In genomic region chr10:73061743-73062142, GRCh38 we compare ENCODE assay signal across 12 cellular contexts. TPM values are rescaled to one million over a fixed set of nuclear protein-coding genes. Genes with fewer than 3 reads are reported as not detected.
A peak's percentile ranks its signal among the peaks of the same experiment; 100 is the strongest.
DNase-seq lines count a peak whose midpoint lies in the region; ATAC-seq, FAIRE-seq and TF ChIP-seq lines count a peak whose summit lies in the region.
"Had no signal": no experiment of that assay in that cellular context is flagged by ENCODE, and none has a peak within 500 bp of the region (broad histone marks: within the 10 kb centered on the region; RNA-seq: fewer than 3 reads in every experiment).

No MANE protein-coding gene starts in this region.

- H3K36me3 ChIP-seq in left ventricle myocardium inferior, result peaks cover 62% of the 10 kb centered on the region
- peaks cover 21% of the 10 kb centered on the region for H3K36me3 ChIP-seq in right atrium auricular region
- H3K36me3 ChIP-seq in HepG2 (replicated peaks in 1 of 2; ENCODE audit: control insufficient read depth in 1 of 2, insufficient read depth in 2 of 2, low read length in 2 of 2), result peaks cover 11 to 52% of the 10 kb centered on the region in 2 experiments

- in situ Hi-C loops in HepG2 (cut with HindIII; ENCODE audit: extremely low pct_ligation_motif_present, low pct_unique_long_range_greater_than_20kb), result no loop called here

- no TSS peak for BruUV-seq in HepG2 (replicated peaks; lab: Mats Ljungman, UMichigan)

- H3K27ac Mint-ChIP-seq in activated naive CD8-positive, alpha-beta T cell treated with anti-CD3 and anti-CD28 coated beads, Interleukin-2, amount 50 U/mL, for 24 hours, result peak overlapping the region; percentile 55
- no peak overlapping the region for H3K27ac Mint-ChIP-seq in activated naive CD8-positive, alpha-beta T cell treated with anti-CD3 and anti-CD28 coated beads for 36 hours
- H3K27ac Mint-ChIP-seq: CD14-positive monocyte; CD8-positive, alpha-beta T cell had no signal

- H3K36me3 Mint-ChIP-seq in activated naive CD8-positive, alpha-beta T cell treated with anti-CD3 and anti-CD28 coated beads, Interleukin-2, amount 50 U/mL, for 24 hours (ENCODE audit: low read depth), result peaks cover 46% of the 10 kb centered on the region
- peaks cover 23% of the 10 kb centered on the region for H3K36me3 Mint-ChIP-seq in activated naive CD8-positive, alpha-beta T cell treated with anti-CD3 and anti-CD28 coated beads for 36 hours

- ATAC-seq in activated naive CD8-positive, alpha-beta T cell treated with anti-CD3 and anti-CD28 coated beads, Interleukin-2, amount 50 U/mL, for 24 hours, result no peak
- no peak; the same call in 2 of the 3 replicates for ATAC-seq in HepG2
- ATAC-seq: CD8-positive, alpha-beta T cell had no signal

- peaks cover 24% of the 10 kb centered on the region for H4K20me1 ChIP-seq in HepG2 (ENCODE audit: insufficient read depth, low read length)

- H3K4me3 Mint-ChIP-seq in activated naive CD8-positive, alpha-beta T cell treated with anti-CD3 and anti-CD28 coated beads, Interleukin-2, amount 50 U/mL, for 24 hours, result no peak overlapping the region
- H3K4me3 Mint-ChIP-seq in activated naive CD8-positive, alpha-beta T cell treated with anti-CD3 and anti-CD28 coated beads for 36 hours, result no peak overlapping the region
- H3K4me3 Mint-ChIP-seq: CD14-positive monocyte; CD8-positive, alpha-beta T cell had no signal

- no peak overlapping the region for H2AFZ ChIP-seq in HepG2 (ENCODE audit: low read length)
- H2AFZ ChIP-seq: GM23248 had no signal

- H3K4me1 ChIP-seq in left ventricle myocardium inferior, result peaks cover 29% of the 10 kb centered on the region
- H3K4me1 ChIP-seq in right atrium auricular region, result no peaks in the 10 kb centered on the region
- peaks cover 19% of the 10 kb centered on the region; the same call in 1 of the 2 replicates for H3K4me1 ChIP-seq in HepG2 (ENCODE audit: insufficient read depth, low read length)

- no peaks in the 10 kb centered on the region for H3K27me3 Mint-ChIP-seq in activated naive CD8-positive, alpha-beta T cell treated with anti-CD3 and anti-CD28 coated beads, Interleukin-2, amount 50 U/mL, for 24 hours
- H3K27me3 Mint-ChIP-seq in activated naive CD8-positive, alpha-beta T cell treated with anti-CD3 and anti-CD28 coated beads for 36 hours, result no peaks in the 10 kb centered on the region

- TF ChIP-seq POLR2A in HepG2 (IDR thresholded peaks at IDR 0.05; ENCODE audit: insufficient read depth in 1 of 2, low read depth in 2 of 2, low read length in 2 of 2), result no peak

- H3K9me3 ChIP-seq in left ventricle myocardium inferior (replicated peaks) (no peaks in the 10 kb centered on the region), right atrium auricular region (no peaks in the 10 kb centered on the region), HepG2 (ENCODE audit: low read length) (no peaks in the 10 kb centered on the region)

- TF ChIP-seq CTCF in left ventricle myocardium inferior (IDR thresholded peaks at IDR 0.05; ENCODE audit: borderline replicate concordance), result no peak
- no peak for TF ChIP-seq CTCF in right atrium auricular region (IDR thresholded peaks at IDR 0.05)
- TF ChIP-seq CTCF in HepG2 (CRISPR knock-in tag; IDR thresholded peaks at IDR 0.05), result no peak

- intact Hi-C loops in left ventricle myocardium inferior (cut with micrococcal nuclease) (no loop called here), HepG2 (cut with micrococcal nuclease; ENCODE audit: unreplicated experiment) (loop anchor here (10.0 kb wide), 1 partner anchor 687 kb away; no protein-coding TSS in a partner anchor)

- H3K9ac ChIP-seq in HepG2 (ENCODE audit: insufficient read depth, low read depth, low read length), result no peak overlapping the region
- H3K9ac ChIP-seq: GM23248 had no signal

- H3K27me3 ChIP-seq in left ventricle myocardium inferior (ENCODE audit: low read depth), result no peaks in the 10 kb centered on the region
- H3K27me3 ChIP-seq in right atrium auricular region, result no peaks in the 10 kb centered on the region
- no peaks in the 10 kb centered on the region for H3K27me3 ChIP-seq in HepG2 (ENCODE audit: control insufficient read depth in 1 of 2, insufficient read depth in 2 of 2, low read length in 2 of 2)

- DNase-seq in activated naive CD8-positive, alpha-beta T cell treated with anti-CD3 and anti-CD28 coated beads, Interleukin-2, amount 50 U/mL, for 24 hours, result no peak
- no peak for DNase-seq in activated naive CD8-positive, alpha-beta T cell treated with anti-CD3 and anti-CD28 coated beads for 36 hours
- DNase-seq in left ventricle myocardium inferior, result no peak
- DNase-seq in right atrium auricular region (ENCODE audit: low spot score), result no peak
- no peak for DNase-seq in HepG2 (ENCODE audit: low spot score)
- DNase-seq in NCI-H1092 treated with DMSO at 0.1 percent for 48 hours (lab: John Stamatoyannopoulos, UW), result no peak
- DNase-seq in HPDE6-E6E7 (ENCODE audit: extremely low spot score), result no peak
- DNase-seq: CD8-positive, alpha-beta T cell had no signal

- POLR2A ChIA-PET in HepG2 (lab: Yijun Ruan, JAX), result interaction anchor here (0.8 to 1.7 kb wide), 2 partner anchors 33 to 35 kb away, joined by 4 read pairs; partner anchors contain the start of gene P4HA1

- TF ChIP-seq EP300 in HepG2 (IDR thresholded peaks at IDR 0.05; ENCODE audit: low read depth in 2 of 2, low read length in 2 of 2), result no peak
- no peak for TF ChIP-seq EP300 in HepG2 (CRISPR knock-in tag; IDR thresholded peaks at IDR 0.05; ENCODE audit: borderline replicate concordance)

- no peak for TF ChIP-seq RAD21 in HepG2 (CRISPR knock-in tag; IDR thresholded peaks at IDR 0.05)

- FAIRE-seq in HepG2 (lab: Jason Lieb, UNC), result no peak
- FAIRE-seq: D721Med had no signal

- no peak overlapping the region for H3K4me3 ChIP-seq in left ventricle myocardium inferior
- H3K4me3 ChIP-seq in right atrium auricular region, result no peak overlapping the region
- no peak overlapping the region for H3K4me3 ChIP-seq in HepG2 (replicated peaks in 1 of 3; ENCODE audit: insufficient read depth in 1 of 3, low read depth in 2 of 3, low read length in 3 of 3)
- H3K4me3 ChIP-seq: GM23248 had no signal

- no peak overlapping the region for H3K4me2 ChIP-seq in HepG2 (ENCODE audit: low read depth, low read length)

- no peaks in the 10 kb centered on the region for H3K9me3 Mint-ChIP-seq in activated naive CD8-positive, alpha-beta T cell treated with anti-CD3 and anti-CD28 coated beads, Interleukin-2, amount 50 U/mL, for 24 hours
- H3K9me3 Mint-ChIP-seq in activated naive CD8-positive, alpha-beta T cell treated with anti-CD3 and anti-CD28 coated beads for 36 hours, result no peaks in the 10 kb centered on the region
- H3K9me3 Mint-ChIP-seq: CD14-positive monocyte; CD8-positive, alpha-beta T cell had no signal

- H3K79me2 ChIP-seq in HepG2 (ENCODE audit: insufficient read depth, low read length), result no peaks in the 10 kb centered on the region

- peak overlapping the region; percentile 57 for H3K27ac ChIP-seq in left ventricle myocardium inferior (replicated peaks)
- H3K27ac ChIP-seq in right atrium auricular region, result no peak overlapping the region
- H3K27ac ChIP-seq in HepG2 (ENCODE audit: extremely low read length, insufficient read depth, low read length), result peak overlapping the region; percentile 13
- H3K27ac ChIP-seq: 22Rv1, GM23248 had no signal

- WGBS in HepG2 (ENCODE audit: low lambda C conversion rate), result 94% methylated on average over 1 of the region's 1 CpG

- peaks cover 20% of the 10 kb centered on the region for H3K4me1 Mint-ChIP-seq in activated naive CD8-positive, alpha-beta T cell treated with anti-CD3 and anti-CD28 coated beads, Interleukin-2, amount 50 U/mL, for 24 hours
- H3K4me1 Mint-ChIP-seq in activated naive CD8-positive, alpha-beta T cell treated with anti-CD3 and anti-CD28 coated beads for 36 hours, result peaks cover 15% of the 10 kb centered on the region
- H3K4me1 Mint-ChIP-seq: CD14-positive monocyte had no signal

- CTCF ChIA-PET in HepG2 (lab: Yijun Ruan, JAX; ENCODE audit: low intra/inter-chr PET ratio, low total read pairs), result interaction anchor here (1.5 kb wide), 1 partner anchor 97 kb away, joined by 3 read pairs; no protein-coding TSS in a partner anchor

RNA-seq across cellular contexts. Expression of gene P4HA1, which starts 34.9 kb away (rescaled TPM):
- 10 to 100 TPM; 44.5 to 45.4 TPM for total RNA-seq in activated naive CD8-positive, alpha-beta T cell treated with anti-CD3 and anti-CD28 coated beads for 36 hours
- total RNA-seq in left ventricle myocardium inferior (97.1 TPM), right atrium auricular region (10 to 100 TPM; 29.5 to 45.4 TPM), HepG2 (2016; rRNA removed; fragmentation: Illumina TruSeq; extraction: Trizol) (39.0 and 63.1 TPM in 2 replicates)
- 11.3 TPM in 2 replicates for total RNA-seq in HepG2 (2016; cell fraction: cytosol; rRNA removed; fragmentation: Illumina TruSeq; extraction: Trizol; ENCODE audit: low read depth)
- total RNA-seq in HepG2 (2016; cell fraction: insoluble cytoplasmic fraction; rRNA removed; fragmentation: Illumina TruSeq; extraction: Trizol), result 39.0 and 64.4 TPM in 2 replicates
- 21.6 and 25.4 TPM in 2 replicates for total RNA-seq in HepG2 (2016; cell fraction: membrane; rRNA removed; fragmentation: Illumina TruSeq; extraction: Trizol)
- 64.0 and 71.0 TPM in 2 replicates for total RNA-seq in HepG2 (2016; cell fraction: nucleus; rRNA removed; fragmentation: Illumina TruSeq; extraction: Trizol)
- 137 and 196 TPM in 2 replicates for polyA plus RNA-seq in HepG2 (2011; rRNA removed)
- 76.6 and 126 TPM in 2 replicates for polyA plus RNA-seq in HepG2 (2011; cell fraction: cytosol; rRNA removed)
- polyA plus RNA-seq in HepG2 (2011; cell fraction: nucleus; rRNA removed), result 43.9 and 52.6 TPM in 2 replicates
- polyA plus RNA-seq in HepG2 (2012), result 219 and 241 TPM in 2 replicates
- polyA plus RNA-seq in HepG2 (2016; cell fraction: cytosol; fragmentation: Illumina TruSeq; extraction: Trizol; ENCODE audit: low read depth), result 5.6 and 5.7 TPM in 2 replicates
- 28.0 TPM in 2 replicates for polyA plus RNA-seq in HepG2 (2016; cell fraction: insoluble cytoplasmic fraction; fragmentation: Illumina TruSeq; extraction: Trizol; ENCODE audit: low read depth)
- 11.2 and 11.8 TPM in 2 replicates for polyA plus RNA-seq in HepG2 (2016; cell fraction: membrane; fragmentation: Illumina TruSeq; extraction: Trizol; ENCODE audit: low read depth)
- polyA plus RNA-seq in HepG2 (2016; cell fraction: nucleus; fragmentation: Illumina TruSeq; extraction: Trizol; ENCODE audit: insufficient read depth, low read depth), result 59.1 and 61.8 TPM in 2 replicates
- polyA minus RNA-seq in HepG2 (2011; rRNA and poly(A)+ RNA removed; ENCODE audit: low replicate concordance), result 7.7 and 38.5 TPM in 2 replicates
- 92.9 and 99.9 TPM in 2 replicates for polyA minus RNA-seq in HepG2 (2011; cell fraction: cytosol; rRNA and poly(A)+ RNA removed)
- polyA minus RNA-seq in HepG2 (2011; cell fraction: nucleus; rRNA and poly(A)+ RNA removed), result 169 and 183 TPM in 2 replicates

RNA-seq across cellular contexts. Expression of gene NUDT13, which starts 48.5 kb away (rescaled TPM):
- 1 to 10 TPM; 1.2 to 1.4 TPM for total RNA-seq in activated naive CD8-positive, alpha-beta T cell treated with anti-CD3 and anti-CD28 coated beads for 36 hours
- total RNA-seq in left ventricle myocardium inferior (5.6 TPM), right atrium auricular region (1 to 10 TPM in 1 of 2 donors, under 1 TPM in 1; 0.90 to 1.5 TPM), HepG2 (2016; rRNA removed; fragmentation: Illumina TruSeq; extraction: Trizol) (2.5 and 4.2 TPM in 2 replicates)
- total RNA-seq in HepG2 (2016; cell fraction: cytosol; rRNA removed; fragmentation: Illumina TruSeq; extraction: Trizol; ENCODE audit: low read depth), result 0.62 and 0.71 TPM in 2 replicates
- 2.6 and 3.4 TPM in 2 replicates for total RNA-seq in HepG2 (2016; cell fraction: insoluble cytoplasmic fraction; rRNA removed; fragmentation: Illumina TruSeq; extraction: Trizol)
- total RNA-seq in HepG2 (2016; cell fraction: membrane; rRNA removed; fragmentation: Illumina TruSeq; extraction: Trizol), result 1.4 and 1.7 TPM in 2 replicates
- 4.1 and 5.2 TPM in 2 replicates for total RNA-seq in HepG2 (2016; cell fraction: nucleus; rRNA removed; fragmentation: Illumina TruSeq; extraction: Trizol)
- polyA plus RNA-seq in HepG2 (2011; rRNA removed), result 5.0 and 6.5 TPM in 2 replicates
- 2.8 and 3.1 TPM in 2 replicates for polyA plus RNA-seq in HepG2 (2011; cell fraction: cytosol; rRNA removed)
- polyA plus RNA-seq in HepG2 (2011; cell fraction: nucleus; rRNA removed), result 8.1 and 8.8 TPM in 2 replicates
- polyA plus RNA-seq in HepG2 (2012), result 3.6 and 5.2 TPM in 2 replicates
- polyA plus RNA-seq in HepG2 (2016; cell fraction: cytosol; fragmentation: Illumina TruSeq; extraction: Trizol; ENCODE audit: low read depth), result 0.85 and 1.0 TPM in 2 replicates
- polyA plus RNA-seq in HepG2 (2016; cell fraction: insoluble cytoplasmic fraction; fragmentation: Illumina TruSeq; extraction: Trizol; ENCODE audit: low read depth), result 3.0 and 4.1 TPM in 2 replicates
- polyA plus RNA-seq in HepG2 (2016; cell fraction: membrane; fragmentation: Illumina TruSeq; extraction: Trizol; ENCODE audit: low read depth), result 1.5 and 1.7 TPM in 2 replicates
- polyA plus RNA-seq in HepG2 (2016; cell fraction: nucleus; fragmentation: Illumina TruSeq; extraction: Trizol; ENCODE audit: insufficient read depth, low read depth), result 8.3 and 9.2 TPM in 2 replicates
- polyA minus RNA-seq in HepG2 (2011; rRNA and poly(A)+ RNA removed; ENCODE audit: low replicate concordance), result 1.9 and 2.1 TPM in 2 replicates
- polyA minus RNA-seq in HepG2 (2011; cell fraction: cytosol; rRNA and poly(A)+ RNA removed), result 1.4 and 1.5 TPM in 2 replicates
- polyA minus RNA-seq in HepG2 (2011; cell fraction: nucleus; rRNA and poly(A)+ RNA removed), result 4.6 and 4.8 TPM in 2 replicates

Comparison
In these comparisons a context has a peak if more than half of its experiments do, and no peak if none do; other contexts are left out.
1. H3K27ac ChIP-seq: peak in left ventricle myocardium inferior (single experiment) and HepG2 (single experiment); none in right atrium auricular region (0 of 2).